Comparison of ENCODE assay signal across 12 cellular contexts in the genomic region with DNA sequence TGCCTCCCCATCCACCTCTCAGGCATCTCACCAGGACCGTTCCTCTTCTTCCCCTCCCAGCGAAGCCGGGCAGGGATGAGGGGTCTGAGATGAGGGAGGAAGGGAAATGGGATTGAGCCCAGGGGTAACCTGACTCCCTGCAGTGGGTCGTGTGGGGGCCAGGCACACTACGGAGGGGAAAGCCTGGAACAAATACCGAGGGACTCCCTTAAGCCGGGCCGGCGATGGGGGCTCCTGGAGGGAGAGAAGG. TPM values are rescaled to one million over a fixed set of nuclear protein-coding genes. Genes with fewer than 3 reads are reported as not detected.
DNase-seq lines count a peak whose midpoint lies in the region; TF ChIP-seq lines count a peak whose summit lies in the region.
"Had no signal": no experiment of that assay in that cellular context is flagged by ENCODE, and none has a peak within 500 bp of the region (broad histone marks: within the 10 kb centered on the region; RNA-seq: fewer than 3 reads in every experiment).

No MANE protein-coding gene starts in this region.

- no peaks in the 10 kb centered on the region for H3K79me2 ChIP-seq in smooth muscle cell (ENCODE audit: low read depth)

- H3K27ac ChIP-seq in HUES64 (ENCODE audit: low read depth, low read length) (no peak overlapping the region), ectodermal cell (ENCODE audit: insufficient read depth, low read depth, low read length, poor library complexity, severe bottlenecking) (no peak overlapping the region), smooth muscle cell (ENCODE audit: low read depth) (no peak overlapping the region)

- peak overlapping the region; percentile 78 for H2AFZ ChIP-seq in smooth muscle cell (ENCODE audit: low read depth)

- peak overlapping the region; percentile 49 for H3K4me3 ChIP-seq in HUES64 (ENCODE audit: low read length)
- H3K4me3 ChIP-seq in ectodermal cell (ENCODE audit: insufficient read depth, low read depth, low read length) = peak overlapping the region; percentile 29
- H3K4me3 ChIP-seq in smooth muscle cell = peak overlapping the region; percentile 44

- H3K4me2 ChIP-seq in smooth muscle cell = peak overlapping the region; percentile 89

- H3K9ac ChIP-seq in HUES64 (ENCODE audit: low read depth, low read length) (peak overlapping the region; percentile 37), smooth muscle cell (ENCODE audit: low read depth) (no peak overlapping the region)

- H3K4me1 ChIP-seq in HUES64 (ENCODE audit: insufficient read depth, low read length) = no peaks in the 10 kb centered on the region
- peaks cover 8% of the 10 kb centered on the region for H3K4me1 ChIP-seq in ectodermal cell (ENCODE audit: control insufficient read depth, insufficient read depth, low read length)
- H3K4me1 ChIP-seq in smooth muscle cell (ENCODE audit: low read depth) = peaks cover 11% of the 10 kb centered on the region

- no peaks in the 10 kb centered on the region for H3K9me3 Mint-ChIP-seq in mesothelial cell of epicardium
- H3K9me3 Mint-ChIP-seq: T-cell had no signal

- H3K27me3 ChIP-seq in HUES64 (ENCODE audit: insufficient read depth, low read length) = peaks cover 29% of the 10 kb centered on the region
- peaks cover 36% of the 10 kb centered on the region for H3K27me3 ChIP-seq in ectodermal cell (ENCODE audit: control insufficient read depth, insufficient read depth, low read length, poor library complexity, severe bottlenecking)
- H3K27me3 ChIP-seq in smooth muscle cell (ENCODE audit: low read depth) = peaks cover 12% of the 10 kb centered on the region

- H4K20me1 ChIP-seq in smooth muscle cell (ENCODE audit: low read depth) = no peaks in the 10 kb centered on the region

- no peaks in the 10 kb centered on the region for H3K36me3 ChIP-seq in HUES64 (ENCODE audit: insufficient read depth, low read length)
- no peaks in the 10 kb centered on the region for H3K36me3 ChIP-seq in ectodermal cell (ENCODE audit: control insufficient read depth, insufficient read depth, low read length)
- H3K36me3 ChIP-seq in smooth muscle cell (ENCODE audit: low read depth) = no peaks in the 10 kb centered on the region

- TF ChIP-seq CTCF in mesothelial cell of epicardium (IDR thresholded peaks at IDR 0.05; ENCODE audit: unreplicated experiment) (no peak), smooth muscle cell (IDR thresholded peaks at IDR 0.05; ENCODE audit: borderline replicate concordance, insufficient read depth, poor library complexity, severe bottlenecking) (no peak)

- no peaks in the 10 kb centered on the region for H3K36me3 Mint-ChIP-seq in mesothelial cell of epicardium
- H3K36me3 Mint-ChIP-seq: T-cell had no signal

- peaks cover 5% of the 10 kb centered on the region for H3K4me1 Mint-ChIP-seq in mesothelial cell of epicardium

- H3K27me3 Mint-ChIP-seq in mesothelial cell of epicardium (ENCODE audit: low read depth) = peaks cover 5% of the 10 kb centered on the region

- peak overlapping the region; percentile 15 for H3K4me3 Mint-ChIP-seq in mesothelial cell of epicardium

- H3K9me3 ChIP-seq in HUES64 (ENCODE audit: insufficient read depth, low read depth, low read length) (no peaks in the 10 kb centered on the region), ectodermal cell (ENCODE audit: control insufficient read depth, low read length) (no peaks in the 10 kb centered on the region), smooth muscle cell (replicated peaks; ENCODE audit: low read depth) (no peaks in the 10 kb centered on the region)

- WGBS in HUES64 = 11% methylated on average over 8 of the region's 9 CpGs
- 17 to 20% methylated on average over 7 to 9 of the region's 9 CpGs for WGBS in ectodermal cell, 2 experiments
- 24% methylated on average over 9 of the region's 9 CpGs for WGBS in smooth muscle cell (ENCODE audit: low lambda C conversion rate)

- DNase-seq in mesothelial cell of epicardium (ENCODE audit: low spot score in 2 of 2, unreplicated experiment in 2 of 2) (no peak), smooth muscle cell (lab: John Stamatoyannopoulos, UW; ENCODE audit: unreplicated experiment) (no peak), SK-N-DZ (ENCODE audit: low spot score) (no peak), HUDEP-2 (lab: John Stamatoyannopoulos, UW; ENCODE audit: unreplicated experiment in 76 of 76) (no peak), GM03348 (ENCODE audit: low spot score) (no peak), NCI-H2081 (lab: John Stamatoyannopoulos, UW) (no peak)
- DNase-seq: activated gamma-delta T cell, NCI-H774 had no signal

- peaks cover 9% of the 10 kb centered on the region for H3F3A ChIP-seq in smooth muscle cell (ENCODE audit: low read depth)

- no peak overlapping the region for H3K27ac Mint-ChIP-seq in mesothelial cell of epicardium
- H3K27ac Mint-ChIP-seq: T-cell had no signal

RNA-seq across cellular contexts. Expression of gene SPEG, which starts 0.2 kb away (rescaled TPM):
- 15.6 TPM for polyA plus RNA-seq in HUES64 (2013, experiment 1 of 2)
- polyA plus RNA-seq in HUES64 (2013, experiment 2 of 2) = 21.6 TPM
- polyA plus RNA-seq in ectodermal cell (2013, experiment 1 of 4) = 19.7 TPM
- 20.8 TPM for polyA plus RNA-seq in ectodermal cell (2013, experiment 2 of 4)
- 19.4 TPM for polyA plus RNA-seq in ectodermal cell (2013, experiment 3 of 4)
- 25.0 TPM for polyA plus RNA-seq in ectodermal cell (2013, experiment 4 of 4)
- total RNA-seq in mesothelial cell of epicardium (95.4 to 97.7 TPM (median 97.7 TPM) in 3 replicates), smooth muscle cell (14.9 and 38.8 TPM in 2 replicates)
- polyA plus RNA-seq in smooth muscle cell = 37.8 and 40.5 TPM in 2 replicates
- polyA plus RNA-seq in SK-N-DZ (2014; cell fraction: cytosol; rRNA removed) = 26.0 and 31.5 TPM in 2 replicates
- polyA plus RNA-seq in SK-N-DZ (2014; cell fraction: nucleus; rRNA removed) = 59.5 and 81.6 TPM in 2 replicates

RNA-seq across cellular contexts. Expression of gene DES, which starts 16.2 kb away (rescaled TPM):
- polyA plus RNA-seq in HUES64 (2013, experiment 1 of 2) = 2.4 TPM
- 4.6 TPM for polyA plus RNA-seq in HUES64 (2013, experiment 2 of 2)
- 0.65 TPM for polyA plus RNA-seq in ectodermal cell (2013, experiment 1 of 4)
- polyA plus RNA-seq in ectodermal cell (2013, experiment 2 of 4) = 0.57 TPM
- 1.0 TPM for polyA plus RNA-seq in ectodermal cell (2013, experiment 3 of 4)
- polyA plus RNA-seq in ectodermal cell (2013, experiment 4 of 4) = 0.45 TPM
- 33.0 to 38.5 TPM (median 37.0 TPM) in 3 replicates for total RNA-seq in mesothelial cell of epicardium
- total RNA-seq in smooth muscle cell = 103 and 127 TPM in 2 replicates
- 106 and 109 TPM in 2 replicates for polyA plus RNA-seq in smooth muscle cell
- polyA plus RNA-seq in SK-N-DZ (2014; cell fraction: cytosol; rRNA removed) = 0.07 and 3.0 TPM in 2 replicates
- 0.29 TPM in 1 of 2 replicates, not detected in the other for polyA plus RNA-seq in SK-N-DZ (2014; cell fraction: nucleus; rRNA removed)
- total RNA-seq: HT1080 had no signal

RNA-seq across cellular contexts. Expression of gene DNPEP, which starts 46.7 kb away (rescaled TPM):
- polyA plus RNA-seq in HUES64 (2013, experiment 1 of 2) = 32.9 TPM
- polyA plus RNA-seq in HUES64 (2013, experiment 2 of 2) = 42.9 TPM
- polyA plus RNA-seq in ectodermal cell (2013, experiment 1 of 4) = 47.8 TPM
- 35.3 TPM for polyA plus RNA-seq in ectodermal cell (2013, experiment 2 of 4)
- 33.0 TPM for polyA plus RNA-seq in ectodermal cell (2013, experiment 3 of 4)
- polyA plus RNA-seq in ectodermal cell (2013, experiment 4 of 4) = 36.0 TPM
- total RNA-seq in mesothelial cell of epicardium (73.2 to 85.1 TPM (median 77.1 TPM) in 3 replicates), smooth muscle cell (24.9 and 137 TPM in 2 replicates)
- 48.1 and 61.8 TPM in 2 replicates for polyA plus RNA-seq in smooth muscle cell
- 20.4 and 29.6 TPM in 2 replicates for polyA plus RNA-seq in SK-N-DZ (2014; cell fraction: cytosol; rRNA removed)
- 43.8 and 121 TPM in 2 replicates for polyA plus RNA-seq in SK-N-DZ (2014; cell fraction: nucleus; rRNA removed)
